Comparison of ENCODE assay signal across 15 cellular contexts in the genomic region with DNA sequence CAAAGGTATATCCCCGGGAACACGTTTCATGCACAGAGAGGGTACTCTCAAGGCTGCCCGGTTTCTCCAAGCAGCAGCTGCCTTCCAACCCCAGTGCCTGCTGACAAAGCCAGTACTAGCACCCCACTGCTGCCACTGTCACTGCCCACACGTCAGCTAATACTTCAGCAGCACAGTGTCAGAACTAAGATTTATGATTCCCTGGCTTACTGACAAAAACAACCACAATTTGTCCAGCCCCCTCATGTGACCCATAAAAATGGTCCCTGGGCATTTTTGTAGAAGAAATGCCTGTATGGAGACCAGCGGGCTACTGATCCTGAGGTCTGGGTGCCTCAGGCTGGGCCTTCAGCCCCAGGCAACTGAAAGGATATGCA. TPM values are rescaled to one million over a fixed set of nuclear protein-coding genes. Genes with fewer than 3 reads are reported as not detected.
A peak's percentile ranks its signal among the peaks of the same experiment; 100 is the strongest.
DNase-seq lines count a peak whose midpoint lies in the region; ATAC-seq and TF ChIP-seq lines count a peak whose summit lies in the region.
"Had no signal": no experiment of that assay in that cellular context is flagged by ENCODE, and none has a peak within 500 bp of the region (broad histone marks: within the 10 kb centered on the region; RNA-seq: fewer than 3 reads in every experiment).

No MANE protein-coding gene starts in this region.

- TF ChIP-seq CTCF in upper lobe of left lung (IDR thresholded peaks at IDR 0.05) (no peak), psoas muscle (IDR thresholded peaks at IDR 0.05) (no peak)

- H3K4me1 Mint-ChIP-seq in stimulated activated naive CD8-positive, alpha-beta T cell treated with anti-CD3 and anti-CD28 coated beads, Interleukin-15, amount 100 ng/mL, for 72 hours: peaks cover 63% of the 10 kb centered on the region
- peaks cover 63% of the 10 kb centered on the region for H3K4me1 Mint-ChIP-seq in activated T-helper 1 cell treated with anti-CD3 and anti-CD28 coated beads, Interleukin-12 subunit alpha, Interleukin-12 subunit beta, Interleukin-2, Interleukin-4 antibody, amounts not matched to agents 30 ng/mL and 10 ng/mL and 1 ng/mL, durations not matched to agents 14 hours and 24 hours and 36 hours (ENCODE audit: low read depth)
- peaks cover 23% of the 10 kb centered on the region for H3K4me1 Mint-ChIP-seq in T-helper 17 cell

- H3K27me3 ChIP-seq in upper lobe of left lung (no peaks in the 10 kb centered on the region), psoas muscle (ENCODE audit: insufficient read depth in 3 of 3, low read length in 2 of 3) (no peaks in the 10 kb centered on the region)

- 63 to 80% methylated on average over 5 of the region's 5 CpGs for WGBS in upper lobe of left lung, 2 donors
- WGBS in psoas muscle, 3 donors: 62 to 82% (median 69%) methylated on average over 5 of the region's 5 CpGs

- H3K4me3 Mint-ChIP-seq in stimulated activated naive CD8-positive, alpha-beta T cell treated with anti-CD3 and anti-CD28 coated beads, Interleukin-15, amount 100 ng/mL, for 72 hours: peak overlapping the region; percentile 8 to 21
- peak overlapping the region; percentile 22 for H3K4me3 Mint-ChIP-seq in activated T-helper 1 cell treated with anti-CD3 and anti-CD28 coated beads, Interleukin-12 subunit alpha, Interleukin-12 subunit beta, Interleukin-2, Interleukin-4 antibody, amounts not matched to agents 30 ng/mL and 10 ng/mL and 1 ng/mL, durations not matched to agents 14 hours and 24 hours and 36 hours
- no peak overlapping the region for H3K4me3 Mint-ChIP-seq in T-helper 17 cell
- H3K4me3 Mint-ChIP-seq: activated CD4-positive, alpha-beta memory T cell treated with anti-CD3 and anti-CD28 coated beads, Interleukin-2, amount 10 ng/mL, durations not matched to agents 7 days and 5 days had no signal

- no peak for ATAC-seq in stimulated activated naive CD8-positive, alpha-beta T cell treated with anti-CD3 and anti-CD28 coated beads, Interleukin-15, amount 100 ng/mL, for 72 hours
- no peak for ATAC-seq in stimulated activated naive CD8-positive, alpha-beta T cell treated with anti-CD3 and anti-CD28 coated beads, Interleukin-15, Interleukin-2, amounts not matched to agents 100 U/mL and 50 U/mL, for 24 hours
- ATAC-seq in upper lobe of left lung (ENCODE audit: low FRiP score in 2 of 2): no peak
- ATAC-seq in T-helper 17 cell: no peak
- ATAC-seq in psoas muscle: no peak
- ATAC-seq in HG02610 (IDR thresholded peaks at IDR 0.05; ENCODE audit: unreplicated experiment): no peak

- peak overlapping the region in 3 of 4 donors; percentile 5 to 65 (median 55) for H3K27ac ChIP-seq in upper lobe of left lung
- no peak overlapping the region for H3K27ac ChIP-seq in psoas muscle

- no peak for TF ChIP-seq EP300 in upper lobe of left lung (IDR thresholded peaks at IDR 0.05)

- intact Hi-C loops in activated T-helper 1 cell treated with anti-CD3 and anti-CD28 coated beads, Interleukin-12 subunit alpha, Interleukin-12 subunit beta, Interleukin-2, Interleukin-4 antibody, amounts not matched to agents 30 ng/mL and 10 ng/mL and 1 ng/mL, durations not matched to agents 14 hours and 24 hours and 36 hours (cut with micrococcal nuclease): no loop called here
- intact Hi-C loops in psoas muscle (cut with DNase I): no loop called here

- TF ChIP-seq POLR2A in upper lobe of left lung (IDR thresholded peaks at IDR 0.05): no peak

- H3K9me3 ChIP-seq in upper lobe of left lung (no peaks in the 10 kb centered on the region), T-helper 17 cell (ENCODE audit: control insufficient read depth, low read length, poor library complexity, severe bottlenecking) (no peaks in the 10 kb centered on the region), psoas muscle (no peaks in the 10 kb centered on the region)

- H3K9me3 Mint-ChIP-seq in stimulated activated naive CD8-positive, alpha-beta T cell treated with anti-CD3 and anti-CD28 coated beads, Interleukin-15, amount 100 ng/mL, for 72 hours: no peaks in the 10 kb centered on the region
- no peaks in the 10 kb centered on the region for H3K9me3 Mint-ChIP-seq in activated T-helper 1 cell treated with anti-CD3 and anti-CD28 coated beads, Interleukin-12 subunit alpha, Interleukin-12 subunit beta, Interleukin-2, Interleukin-4 antibody, amounts not matched to agents 30 ng/mL and 10 ng/mL and 1 ng/mL, durations not matched to agents 14 hours and 24 hours and 36 hours
- H3K9me3 Mint-ChIP-seq: activated CD4-positive, alpha-beta memory T cell treated with anti-CD3 and anti-CD28 coated beads, Interleukin-2, amount 10 ng/mL, durations not matched to agents 7 days and 5 days had no signal

- H3K36me3 ChIP-seq in upper lobe of left lung (peaks cover 0 to 27% (median 15%) of the 10 kb centered on the region in 4 donors), psoas muscle (ENCODE audit: insufficient read depth in 1 of 2, low read depth in 1 of 2) (peaks cover 0 to 36% of the 10 kb centered on the region in 2 donors)

- no peak for DNase-seq in stimulated activated naive CD8-positive, alpha-beta T cell treated with anti-CD3 and anti-CD28 coated beads, Interleukin-15, amount 100 ng/mL, for 72 hours
- DNase-seq in stimulated activated naive CD8-positive, alpha-beta T cell treated with anti-CD3 and anti-CD28 coated beads, Interleukin-15, Interleukin-2, amounts not matched to agents 100 U/mL and 50 U/mL, for 24 hours: no peak
- DNase-seq in activated T-helper 1 cell treated with anti-CD3 and anti-CD28 coated beads, Interleukin-12 subunit alpha, Interleukin-12 subunit beta, Interleukin-2, Interleukin-4 antibody, amounts not matched to agents 30 ng/mL and 10 ng/mL and 1 ng/mL, durations not matched to agents 14 hours and 24 hours and 36 hours (ENCODE audit: low spot score): no peak
- peak; percentile 50 for DNase-seq in left kidney (ENCODE audit: low read depth, low spot score)
- DNase-seq in upper lobe of left lung: no peak
- DNase-seq in T-helper 17 cell: no peak
- DNase-seq in psoas muscle: no peak
- DNase-seq: activated CD4-positive, alpha-beta memory T cell treated with anti-CD3 and anti-CD28 coated beads, Interleukin-2, amount 10 ng/mL, durations not matched to agents 7 days and 5 days; activated gamma-delta T cell treated with Interleukin-2 at 50 U/mL for 16 hours; Kasumi-1; stimulated activated CD4-positive, alpha-beta T cell treated with anti-CD3 and anti-CD28 coated beads, Interleukin-12 subunit alpha, Interleukin-12 subunit beta, amount 100 ng/mL, for 4 hours had no signal

- H3K4me3 ChIP-seq in upper lobe of left lung (no peak overlapping the region), psoas muscle (no peak overlapping the region)

- peaks cover 34% of the 10 kb centered on the region for H3K36me3 Mint-ChIP-seq in activated T-helper 1 cell treated with anti-CD3 and anti-CD28 coated beads, Interleukin-12 subunit alpha, Interleukin-12 subunit beta, Interleukin-2, Interleukin-4 antibody, amounts not matched to agents 30 ng/mL and 10 ng/mL and 1 ng/mL, durations not matched to agents 14 hours and 24 hours and 36 hours (ENCODE audit: low read depth)
- peaks cover 7% of the 10 kb centered on the region for H3K36me3 Mint-ChIP-seq in T-helper 17 cell (ENCODE audit: low read depth)

- no peak overlapping the region for H3K27ac Mint-ChIP-seq in stimulated activated naive CD8-positive, alpha-beta T cell treated with anti-CD3 and anti-CD28 coated beads, Interleukin-15, amount 100 ng/mL, for 72 hours
- H3K27ac Mint-ChIP-seq in activated T-helper 1 cell treated with anti-CD3 and anti-CD28 coated beads, Interleukin-12 subunit alpha, Interleukin-12 subunit beta, Interleukin-2, Interleukin-4 antibody, amounts not matched to agents 30 ng/mL and 10 ng/mL and 1 ng/mL, durations not matched to agents 14 hours and 24 hours and 36 hours: peak overlapping the region; percentile 42
- no peak overlapping the region for H3K27ac Mint-ChIP-seq in T-helper 17 cell
- H3K27ac Mint-ChIP-seq: activated CD4-positive, alpha-beta memory T cell treated with anti-CD3 and anti-CD28 coated beads, Interleukin-2, amount 10 ng/mL, durations not matched to agents 7 days and 5 days had no signal

- H3K4me1 ChIP-seq in upper lobe of left lung: peaks cover 26 to 42% (median 33%) of the 10 kb centered on the region in 4 donors
- peaks cover 12% of the 10 kb centered on the region for H3K4me1 ChIP-seq in psoas muscle

- no peaks in the 10 kb centered on the region for H3K27me3 Mint-ChIP-seq in stimulated activated naive CD8-positive, alpha-beta T cell treated with anti-CD3 and anti-CD28 coated beads, Interleukin-15, amount 100 ng/mL, for 72 hours
- H3K27me3 Mint-ChIP-seq in activated T-helper 1 cell treated with anti-CD3 and anti-CD28 coated beads, Interleukin-12 subunit alpha, Interleukin-12 subunit beta, Interleukin-2, Interleukin-4 antibody, amounts not matched to agents 30 ng/mL and 10 ng/mL and 1 ng/mL, durations not matched to agents 14 hours and 24 hours and 36 hours (ENCODE audit: insufficient read depth): no peaks in the 10 kb centered on the region
- no peaks in the 10 kb centered on the region for H3K27me3 Mint-ChIP-seq in T-helper 17 cell
- H3K27me3 Mint-ChIP-seq: activated CD4-positive, alpha-beta memory T cell treated with anti-CD3 and anti-CD28 coated beads, Interleukin-2, amount 10 ng/mL, durations not matched to agents 7 days and 5 days had no signal

RNA-seq across cellular contexts. Expression of gene WDR91, which starts 2.9 kb away (rescaled TPM):
- total RNA-seq in activated T-helper 1 cell treated with anti-CD3 and anti-CD28 coated beads, Interleukin-12 subunit alpha, Interleukin-12 subunit beta, Interleukin-2, Interleukin-4 antibody, amounts not matched to agents 30 ng/mL and 10 ng/mL and 1 ng/mL, durations not matched to agents 14 hours and 24 hours and 36 hours: 34.6 and 35.4 TPM in 2 replicates
- 100 to 1,000 TPM in 1 of 6 donors, 10 to 100 TPM in 5; 19.0 to 180 (median 27.5) TPM for total RNA-seq in upper lobe of left lung
- 10 to 100 TPM; 31.6 to 37.5 TPM for total RNA-seq in T-helper 17 cell
- total RNA-seq in psoas muscle: 10 to 100 TPM in 1 of 4 donors, 1 to 10 TPM in 3; 4.8 to 23.6 (median 8.5) TPM
- polyA plus RNA-seq in psoas muscle: 1 to 10 TPM; 2.7 to 4.0 (median 2.8) TPM

RNA-seq across cellular contexts. Expression of gene STRA8, which starts 25.2 kb away (rescaled TPM):
- total RNA-seq in activated T-helper 1 cell treated with anti-CD3 and anti-CD28 coated beads, Interleukin-12 subunit alpha, Interleukin-12 subunit beta, Interleukin-2, Interleukin-4 antibody, amounts not matched to agents 30 ng/mL and 10 ng/mL and 1 ng/mL, durations not matched to agents 14 hours and 24 hours and 36 hours: not detected in 2 replicates
- total RNA-seq in upper lobe of left lung: not detected
- not detected for total RNA-seq in T-helper 17 cell
- total RNA-seq in psoas muscle: not detected
- not detected for polyA plus RNA-seq in psoas muscle
- total RNA-seq: activated CD4-positive, alpha-beta memory T cell treated with anti-CD3 and anti-CD28 coated beads, Interleukin-2, amount 10 ng/mL, durations not matched to agents 7 days and 5 days; cardiac septum; G401 had no signal
- polyA plus RNA-seq: neural cell had no signal

RNA-seq across cellular contexts. Expression of gene CYREN, which starts 37.9 kb away (rescaled TPM):
- 58.8 and 58.9 TPM in 2 replicates for total RNA-seq in activated T-helper 1 cell treated with anti-CD3 and anti-CD28 coated beads, Interleukin-12 subunit alpha, Interleukin-12 subunit beta, Interleukin-2, Interleukin-4 antibody, amounts not matched to agents 30 ng/mL and 10 ng/mL and 1 ng/mL, durations not matched to agents 14 hours and 24 hours and 36 hours
- total RNA-seq in upper lobe of left lung: 100 to 1,000 TPM in 1 of 6 donors, 10 to 100 TPM in 5; 27.3 to 119 (median 40.4) TPM
- total RNA-seq in T-helper 17 cell: 10 to 100 TPM; 21.0 to 23.2 TPM
- total RNA-seq in psoas muscle: 10 to 100 TPM; 20.6 to 29.4 (median 25.3) TPM
- 10 to 100 TPM; 25.0 to 61.2 (median 46.3) TPM for polyA plus RNA-seq in psoas muscle
